In the genomic region with DNA sequence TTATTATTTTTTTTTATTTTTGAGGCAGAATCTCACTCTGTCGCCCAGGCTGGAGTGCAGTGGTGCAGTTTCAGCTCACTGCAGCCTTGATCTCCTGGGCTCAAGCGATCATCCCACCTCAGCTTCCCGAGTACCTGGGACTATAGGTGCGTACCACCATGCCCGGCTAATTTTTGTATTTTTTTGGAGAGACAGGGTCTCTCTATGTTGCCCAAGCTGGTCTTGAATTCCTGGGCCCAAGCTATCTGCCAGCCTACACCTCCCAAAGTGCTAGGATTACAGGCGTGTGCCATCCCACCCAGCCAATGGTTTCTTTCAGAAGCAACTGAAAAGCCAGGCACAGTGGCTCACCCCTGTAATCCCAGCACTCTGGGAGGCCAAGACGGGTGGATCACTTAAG, we compare ENCODE assay signal across 2 cellular contexts.
TF ChIP-seq lines count a peak whose summit lies in the region.

No MANE protein-coding gene starts in this region.

TF ChIP-seq in SK-N-SH, 30 proteins besides CTCF, POLR2A, EP300 and RAD21:
- TF ChIP-seq FOXM1 (IDR thresholded peaks at IDR 0.05; ENCODE audit: low read depth) (no peak), RCOR1 (IDR thresholded peaks at IDR 0.05; ENCODE audit: low read length) (no peak)
- TF ChIP-seq, protein P1, sequence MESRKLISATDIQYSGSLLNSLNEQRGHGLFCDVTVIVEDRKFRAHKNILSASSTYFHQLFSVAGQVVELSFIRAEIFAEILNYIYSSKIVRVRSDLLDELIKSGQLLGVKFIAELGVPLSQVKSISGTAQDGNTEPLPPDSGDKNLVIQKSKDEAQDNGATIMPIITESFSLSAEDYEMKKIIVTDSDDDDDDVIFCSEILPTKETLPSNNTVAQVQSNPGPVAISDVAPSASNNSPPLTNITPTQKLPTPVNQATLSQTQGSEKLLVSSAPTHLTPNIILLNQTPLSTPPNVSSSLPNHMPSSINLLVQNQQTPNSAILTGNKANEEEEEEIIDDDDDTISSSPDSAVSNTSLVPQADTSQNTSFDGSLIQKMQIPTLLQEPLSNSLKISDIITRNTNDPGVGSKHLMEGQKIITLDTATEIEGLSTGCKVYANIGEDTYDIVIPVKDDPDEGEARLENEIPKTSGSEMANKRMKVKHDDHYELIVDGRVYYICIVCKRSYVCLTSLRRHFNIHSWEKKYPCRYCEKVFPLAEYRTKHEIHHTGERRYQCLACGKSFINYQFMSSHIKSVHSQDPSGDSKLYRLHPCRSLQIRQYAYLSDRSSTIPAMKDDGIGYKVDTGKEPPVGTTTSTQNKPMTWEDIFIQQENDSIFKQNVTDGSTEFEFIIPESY (IDR thresholded peaks at IDR 0.05; ENCODE audit: borderline replicate concordance, low read depth), result no peak

TF ChIP-seq in SK-N-SH treated with all-trans-retinoic acid at 6 μM for 48 hours, 23 proteins besides CTCF, POLR2A, EP300 and RAD21:
- TF ChIP-seq BACH2 (CRISPR knock-in tag; IDR thresholded peaks at IDR 0.05; ENCODE audit: borderline replicate concordance), result no peak
- TF ChIP-seq TOX (CRISPR knock-in tag; IDR thresholded peaks at IDR 0.05; ENCODE audit: borderline replicate concordance), result no peak
- TF ChIP-seq CSDC2 (CRISPR knock-in tag; IDR thresholded peaks at IDR 0.05), result no peak
- no peak for TF ChIP-seq ZFP3 (CRISPR knock-in tag; IDR thresholded peaks at IDR 0.05)
- TF ChIP-seq ZC3H10 (CRISPR knock-in tag; IDR thresholded peaks at IDR 0.05), result no peak
- no peak for TF ChIP-seq ESRRG (CRISPR knock-in tag; IDR thresholded peaks at IDR 0.05)
- TF ChIP-seq, protein P2, sequence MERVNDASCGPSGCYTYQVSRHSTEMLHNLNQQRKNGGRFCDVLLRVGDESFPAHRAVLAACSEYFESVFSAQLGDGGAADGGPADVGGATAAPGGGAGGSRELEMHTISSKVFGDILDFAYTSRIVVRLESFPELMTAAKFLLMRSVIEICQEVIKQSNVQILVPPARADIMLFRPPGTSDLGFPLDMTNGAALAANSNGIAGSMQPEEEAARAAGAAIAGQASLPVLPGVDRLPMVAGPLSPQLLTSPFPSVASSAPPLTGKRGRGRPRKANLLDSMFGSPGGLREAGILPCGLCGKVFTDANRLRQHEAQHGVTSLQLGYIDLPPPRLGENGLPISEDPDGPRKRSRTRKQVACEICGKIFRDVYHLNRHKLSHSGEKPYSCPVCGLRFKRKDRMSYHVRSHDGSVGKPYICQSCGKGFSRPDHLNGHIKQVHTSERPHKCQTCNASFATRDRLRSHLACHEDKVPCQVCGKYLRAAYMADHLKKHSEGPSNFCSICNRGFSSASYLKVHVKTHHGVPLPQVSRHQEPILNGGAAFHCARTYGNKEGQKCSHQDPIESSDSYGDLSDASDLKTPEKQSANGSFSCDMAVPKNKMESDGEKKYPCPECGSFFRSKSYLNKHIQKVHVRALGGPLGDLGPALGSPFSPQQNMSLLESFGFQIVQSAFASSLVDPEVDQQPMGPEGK (CRISPR knock-in tag; IDR thresholded peaks at IDR 0.05; ENCODE audit: borderline replicate concordance), result no peak
- no peak for TF ChIP-seq ZNF565 (CRISPR knock-in tag; conservative IDR thresholded peaks at IDR 0.05; ENCODE audit: low read depth)
- TF ChIP-seq, protein P3, sequence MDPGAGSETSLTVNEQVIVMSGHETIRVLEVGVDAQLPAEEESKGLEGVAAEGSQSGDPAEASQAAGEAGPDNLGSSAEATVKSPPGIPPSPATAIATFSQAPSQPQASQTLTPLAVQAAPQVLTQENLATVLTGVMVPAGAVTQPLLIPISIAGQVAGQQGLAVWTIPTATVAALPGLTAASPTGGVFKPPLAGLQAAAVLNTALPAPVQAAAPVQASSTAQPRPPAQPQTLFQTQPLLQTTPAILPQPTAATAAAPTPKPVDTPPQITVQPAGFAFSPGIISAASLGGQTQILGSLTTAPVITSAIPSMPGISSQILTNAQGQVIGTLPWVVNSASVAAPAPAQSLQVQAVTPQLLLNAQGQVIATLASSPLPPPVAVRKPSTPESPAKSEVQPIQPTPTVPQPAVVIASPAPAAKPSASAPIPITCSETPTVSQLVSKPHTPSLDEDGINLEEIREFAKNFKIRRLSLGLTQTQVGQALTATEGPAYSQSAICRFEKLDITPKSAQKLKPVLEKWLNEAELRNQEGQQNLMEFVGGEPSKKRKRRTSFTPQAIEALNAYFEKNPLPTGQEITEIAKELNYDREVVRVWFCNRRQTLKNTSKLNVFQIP (CRISPR knock-in tag; IDR thresholded peaks at IDR 0.05; ENCODE audit: borderline replicate concordance, low read depth), result no peak
- no peak for TF ChIP-seq SNAI2 (CRISPR knock-in tag; IDR thresholded peaks at IDR 0.05)
- TF ChIP-seq RARB (CRISPR knock-in tag; IDR thresholded peaks at IDR 0.05), result no peak
- TF ChIP-seq OSR1 (CRISPR knock-in tag; IDR thresholded peaks at IDR 0.05), result no peak
- no peak for TF ChIP-seq TCF4 (CRISPR knock-in tag; IDR thresholded peaks at IDR 0.05; ENCODE audit: borderline replicate concordance)
- TF ChIP-seq ISL1 (CRISPR knock-in tag; IDR thresholded peaks at IDR 0.05), result no peak
- TF ChIP-seq PPARA (CRISPR knock-in tag; IDR thresholded peaks at IDR 0.05; ENCODE audit: borderline replicate concordance), result no peak
- TF ChIP-seq GLIS3 (CRISPR knock-in tag; IDR thresholded peaks at IDR 0.05), result no peak
